22 cellular contexts compared by ENCODE assay signal in genomic region chr12:132404956-132405741, GRCh38.
DNase-seq lines count a peak whose midpoint lies in the region; ATAC-seq, FAIRE-seq and TF ChIP-seq lines count a peak whose summit lies in the region.
"Had no signal": no experiment of that assay in that cellular context is flagged by ENCODE, and none has a peak within 500 bp of the region (broad histone marks: within the 10 kb centered on the region; RNA-seq: fewer than 3 reads in every experiment).

No MANE protein-coding gene starts in this region.

- no peaks in the 10 kb centered on the region for H3K9me3 Mint-ChIP-seq in chondrocyte (ENCODE audit: low read depth)
- H3K9me3 Mint-ChIP-seq: IgD-negative memory B cell had no signal

- ATAC-seq in Right ventricle myocardium inferior = no peak
- no peak for ATAC-seq in HG03108 (IDR thresholded peaks at IDR 0.05; ENCODE audit: unreplicated experiment)
- ATAC-seq in HG03469 (IDR thresholded peaks at IDR 0.05; ENCODE audit: unreplicated experiment) = no peak

- FAIRE-seq in kidney (lab: Jason Lieb, UNC) = no peak
- FAIRE-seq: GM12892, H54 had no signal

- H3K4me1 ChIP-seq in kidney (ENCODE audit: control insufficient read depth in 1 of 2, insufficient read depth in 1 of 2, low read depth in 1 of 2, low read length in 2 of 2) = no peaks in the 10 kb centered on the region
- H3K4me1 ChIP-seq in sigmoid colon = no peaks in the 10 kb centered on the region

- no peak overlapping the region for H3K27ac Mint-ChIP-seq in chondrocyte (ENCODE audit: unreplicated experiment)
- H3K27ac Mint-ChIP-seq: IgD-negative memory B cell had no signal

- DNase-seq in Right ventricle myocardium inferior (ENCODE audit: missing footprints) (peak; percentile 53), cardiac septum (ENCODE audit: low spot score) (no peak), chondrocyte (ENCODE audit: low spot score) (peak; percentile 93), kidney (peak; percentile 71), sigmoid colon (peak; percentile 63)
- DNase-seq in effector CD8-positive, alpha-beta T cell (lab: John Stamatoyannopoulos, UW) = no peak
- DNase-seq: Calu3, DND-41, MV-4-11, NCI-H1105, NCI-H1436 treated with DMSO at 0.1 percent for 48 hours, NCI-H187 treated with DMSO at 0.1 percent for 48 hours, NCI-H446 treated with DMSO at 0.1 percent for 48 hours, NCI-H526 treated with DMSO at 0.1 percent for 48 hours, PC-9, SHP77 treated with DMSO at 0.1 percent for 48 hours had no signal

- H3K27me3 Mint-ChIP-seq in chondrocyte (ENCODE audit: low read depth) = peaks cover 26% of the 10 kb centered on the region

- no peaks in the 10 kb centered on the region for H3K4me1 Mint-ChIP-seq in chondrocyte (ENCODE audit: low read depth)
- H3K4me1 Mint-ChIP-seq: IgD-negative memory B cell had no signal

- H3K9me3 ChIP-seq in kidney (ENCODE audit: control insufficient read depth in 1 of 2, low read length in 2 of 2) = no peaks in the 10 kb centered on the region
- no peaks in the 10 kb centered on the region for H3K9me3 ChIP-seq in sigmoid colon

- TF ChIP-seq EP300 in sigmoid colon (IDR thresholded peaks at IDR 0.05) = no peak

- WGBS in sigmoid colon, 2 donors = 63 to 67% methylated on average over 36 of the region's 36 CpGs

- H3K4me3 ChIP-seq in kidney (ENCODE audit: low read length in 2 of 2) = no peak overlapping the region
- no peak overlapping the region for H3K4me3 ChIP-seq in sigmoid colon
- H3K4me3 ChIP-seq: PC-9 had no signal

- TF ChIP-seq CTCF in chondrocyte (IDR thresholded peaks at IDR 0.05) (no peak), kidney (IDR thresholded peaks at IDR 0.05; ENCODE audit: borderline replicate concordance, extremely low read depth, insufficient read depth) (no peak), sigmoid colon (IDR thresholded peaks at IDR 0.05) (no peak)

- H3K36me3 ChIP-seq in kidney (ENCODE audit: control insufficient read depth in 1 of 2, insufficient read depth in 2 of 2, low read length in 2 of 2) = no peaks in the 10 kb centered on the region
- H3K36me3 ChIP-seq in sigmoid colon = no peaks in the 10 kb centered on the region

- no peak for TF ChIP-seq POLR2A in sigmoid colon (IDR thresholded peaks at IDR 0.05)

- no peak overlapping the region for H3K4me3 Mint-ChIP-seq in chondrocyte (ENCODE audit: unreplicated experiment)
- H3K4me3 Mint-ChIP-seq: IgD-negative memory B cell had no signal

- no peaks in the 10 kb centered on the region for H3K36me3 Mint-ChIP-seq in chondrocyte (ENCODE audit: low read depth)

- intact Hi-C loops in Right ventricle myocardium inferior (cut with DNase I) (no loop called here), cardiac septum (cut with DNase I) (no loop called here), kidney (cut with DNase I) (no loop called here), sigmoid colon (cut with DNase I) (no loop called here)

- H3K27ac ChIP-seq in kidney (ENCODE audit: low read depth in 2 of 2, low read length in 2 of 2) (no peak overlapping the region), sigmoid colon (no peak overlapping the region)
- H3K27ac ChIP-seq: HL-60, PC-9 had no signal

- H3K27me3 ChIP-seq in sigmoid colon = peaks cover 3 to 90% (median 48%) of the 10 kb centered on the region in 3 donors

- H3K9ac ChIP-seq in kidney (ENCODE audit: low read length in 2 of 2) = no peak overlapping the region

Comparison
In these comparisons a context has a peak if more than half of its experiments do, and no peak if none do; other contexts are left out.
1. DNase-seq: peak in Right ventricle myocardium inferior (single experiment), chondrocyte (single experiment), kidney (single experiment) and sigmoid colon (single experiment); none in cardiac septum (single experiment) and effector CD8-positive, alpha-beta T cell (single experiment).